Comparison of ENCODE assay signal across 11 cellular contexts in the genomic region with DNA sequence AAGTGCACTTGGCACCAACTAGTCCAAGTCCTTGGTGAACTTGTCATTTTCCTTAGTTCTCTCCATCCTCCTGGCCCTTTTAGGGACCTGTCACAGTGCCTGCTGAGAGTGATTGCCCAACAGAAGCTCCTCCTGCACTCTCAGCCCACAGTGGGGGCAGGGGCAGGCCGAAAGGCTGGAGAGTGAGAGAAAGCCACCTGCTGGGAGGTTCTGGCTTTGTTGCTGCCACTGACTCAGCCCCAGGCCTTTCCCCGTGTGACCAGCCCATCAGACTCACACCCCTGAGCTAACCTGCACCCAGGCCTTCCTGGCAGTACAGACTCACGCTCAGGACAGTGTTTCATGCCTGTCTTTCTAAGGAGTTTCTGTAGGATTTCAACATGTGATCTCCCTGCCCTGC. TPM values are rescaled to one million over a fixed set of nuclear protein-coding genes. Genes with fewer than 3 reads are reported as not detected.
DNase-seq lines count a peak whose midpoint lies in the region; ATAC-seq lines count a peak whose summit lies in the region.
"Had no signal": no experiment of that assay in that cellular context is flagged by ENCODE, and none has a peak within 500 bp of the region (broad histone marks: within the 10 kb centered on the region; RNA-seq: fewer than 3 reads in every experiment).

No MANE protein-coding gene starts in this region.

- peak; percentile 18 for DNase-seq in COLO829 (ENCODE audit: low spot score)
- DNase-seq in KBM-7, result peak; percentile 75
- peak; percentile 43 for DNase-seq in adipocyte (ENCODE audit: low read depth)
- DNase-seq in left colon, result peak in 1 of 2 donors; percentile 12
- no peak for DNase-seq in stimulated activated CD4-positive, alpha-beta T cell treated with anti-CD3 and anti-CD28 coated beads, Interleukin-12 subunit alpha, Interleukin-12 subunit beta, amount 100 ng/mL, for 4 hours
- DNase-seq: activated CD8-positive, alpha-beta memory T cell treated with anti-CD3 and anti-CD28 coated beads, Interleukin-2, amount 50 U/mL, for 48 hours; natural killer cell had no signal

- peaks cover 15% of the 10 kb centered on the region for H3K4me1 ChIP-seq in adipocyte (ENCODE audit: control insufficient read depth, insufficient read depth, low read length)

- H3K9me3 ChIP-seq in adipocyte (ENCODE audit: control insufficient read depth, low read length), result no peaks in the 10 kb centered on the region

- ATAC-seq in left colon (peak; percentile 41), HG02759 (IDR thresholded peaks at IDR 0.05; ENCODE audit: unreplicated experiment) (no peak), GM18519 (IDR thresholded peaks at IDR 0.05; ENCODE audit: low FRiP score, unreplicated experiment) (no peak), HG02884 (IDR thresholded peaks at IDR 0.05; ENCODE audit: unreplicated experiment) (no peak)

- H3K36me3 ChIP-seq in adipocyte (ENCODE audit: control insufficient read depth, insufficient read depth, low read length, severe bottlenecking), result no peaks in the 10 kb centered on the region

- H3K4me3 ChIP-seq in adipocyte (ENCODE audit: low read length), result peak overlapping the region; percentile 24

- intact Hi-C loops in left colon (cut with DNase I, micrococcal nuclease), result no loop called here

- in situ Hi-C loops in KBM-7 (cut with MboI; ENCODE audit: low pct_unique_long_range_greater_than_20kb, low sequenced_read_pairs), result no loop called here

- peaks cover 24% of the 10 kb centered on the region for H3K27me3 ChIP-seq in adipocyte (replicated peaks; ENCODE audit: control insufficient read depth, insufficient read depth, low read length)

- peak overlapping the region; percentile 46 for H3K9ac ChIP-seq in adipocyte (ENCODE audit: low read length)

RNA-seq across cellular contexts. Expression of a gene that starts 17.1 kb away (rescaled TPM):
- total RNA-seq in left colon, result not detected
- total RNA-seq: natural killer cell, urinary bladder had no signal

RNA-seq across cellular contexts. Expression of a gene that starts 26.3 kb away (rescaled TPM):
- 100 to 1,000 TPM; 111 to 117 TPM for total RNA-seq in left colon

RNA-seq across cellular contexts. Expression of a gene that starts 43.0 kb away (rescaled TPM):
- total RNA-seq in left colon, result 1 to 10 TPM; 1.6 to 2.2 TPM
